Comparison of ENCODE assay signal across 21 cellular contexts in the genomic region with DNA sequence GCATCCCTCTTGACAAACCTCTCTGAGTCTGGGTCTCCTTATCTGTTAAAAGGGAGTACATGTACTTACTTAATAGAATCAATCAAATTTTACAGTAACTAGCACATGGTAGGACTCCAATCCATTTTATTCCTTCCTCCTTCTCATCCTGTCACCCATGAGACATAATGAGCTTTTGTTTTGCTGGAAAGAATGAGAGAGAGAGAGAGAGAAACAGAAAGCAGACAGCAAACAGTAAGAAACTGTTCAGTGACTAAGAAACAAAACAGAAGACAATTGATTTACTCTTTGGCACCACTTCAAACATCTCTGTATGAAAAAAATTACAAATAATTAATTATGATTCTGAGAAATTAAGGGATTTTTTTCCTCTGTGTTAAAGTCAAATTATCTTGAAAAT.
A peak's percentile ranks its signal among the peaks of the same experiment; 100 is the strongest.
DNase-seq lines count a peak whose midpoint lies in the region; ATAC-seq, FAIRE-seq and TF ChIP-seq lines count a peak whose summit lies in the region.
"Had no signal": no experiment of that assay in that cellular context is flagged by ENCODE, and none has a peak within 500 bp of the region (broad histone marks: within the 10 kb centered on the region; RNA-seq: fewer than 3 reads in every experiment).

No MANE protein-coding gene starts in this region.

- CTCF ChIA-PET in Calu3 (lab: Charles Lee): no interaction called here

- peak overlapping the region; percentile 76 for H3K27ac ChIP-seq in OCI-LY1 (ENCODE audit: low read depth, low read length, poor library complexity, severe bottlenecking)
- H3K27ac ChIP-seq: A549; BLaER1 treated with 17β-estradiol and CSF1 and Interleukin-3, amounts not matched to agents 10 nM and 100 nM; GM23248; Peyer's patch; SJSA1 had no signal

- no peaks in the 10 kb centered on the region for H3F3A ChIP-seq in OCI-LY1 (ENCODE audit: insufficient read depth, low read length)

- H3K4me1 Mint-ChIP-seq in Calu3 (ENCODE audit: low read depth, unreplicated experiment): peaks cover 22% of the 10 kb centered on the region
- H3K4me1 Mint-ChIP-seq in activated T-helper 1 cell treated with anti-CD3 and anti-CD28 coated beads, Interleukin-12 subunit alpha, Interleukin-12 subunit beta, Interleukin-2, Interleukin-4 antibody, amounts not matched to agents 30 ng/mL and 10 ng/mL and 1 ng/mL, durations not matched to agents 14 hours and 24 hours and 36 hours (ENCODE audit: low read depth): no peaks in the 10 kb centered on the region
- H3K4me1 Mint-ChIP-seq: CD8-positive, alpha-beta memory T cell had no signal

- FAIRE-seq in frontal cortex (lab: Jason Lieb, UNC): peak; percentile 82
- FAIRE-seq: A549, G401.6 had no signal

- peaks cover 8% of the 10 kb centered on the region for H3K9me3 Mint-ChIP-seq in Calu3 (ENCODE audit: low read depth, unreplicated experiment)
- no peaks in the 10 kb centered on the region for H3K9me3 Mint-ChIP-seq in activated T-helper 1 cell treated with anti-CD3 and anti-CD28 coated beads, Interleukin-12 subunit alpha, Interleukin-12 subunit beta, Interleukin-2, Interleukin-4 antibody, amounts not matched to agents 30 ng/mL and 10 ng/mL and 1 ng/mL, durations not matched to agents 14 hours and 24 hours and 36 hours

- H2AFZ ChIP-seq in OCI-LY1 (ENCODE audit: low read length): no peak overlapping the region
- H2AFZ ChIP-seq: GM23248 had no signal

- BruUV-seq in Calu3 (replicated peaks; lab: Mats Ljungman, UMichigan): no TSS peak

- H3K27me3 ChIP-seq in OCI-LY1 (ENCODE audit: insufficient read depth, low read length): no peaks in the 10 kb centered on the region
- H3K27me3 ChIP-seq: BLaER1 treated with 17β-estradiol and CSF1 and Interleukin-3, amounts not matched to agents 10 nM and 100 nM; Peyer's patch; SJSA1 had no signal

- no peaks in the 10 kb centered on the region for H3K9me2 ChIP-seq in OCI-LY1 (ENCODE audit: low read depth, low read length)

- no peak for ATAC-seq in GM21786 (IDR thresholded peaks at IDR 0.05; ENCODE audit: unreplicated experiment)
- ATAC-seq: A549 had no signal

- no peaks in the 10 kb centered on the region for H3K79me2 ChIP-seq in OCI-LY1 (ENCODE audit: insufficient read depth, low read length)

- DNase-seq in Calu3 (no peak), frontal cortex (ENCODE audit: low spot score in 2 of 2) (no peak), putamen (ENCODE audit: low spot score) (peak; percentile 58), NCI-H774 (lab: John Stamatoyannopoulos, UW) (no peak), NCI-H1436 (lab: John Stamatoyannopoulos, UW) (no peak)
- DNase-seq in activated T-helper 1 cell treated with anti-CD3 and anti-CD28 coated beads, Interleukin-12 subunit alpha, Interleukin-12 subunit beta, Interleukin-2, Interleukin-4 antibody, amounts not matched to agents 30 ng/mL and 10 ng/mL and 1 ng/mL, durations not matched to agents 14 hours and 24 hours and 36 hours (ENCODE audit: low spot score): no peak
- DNase-seq: CD8-positive, alpha-beta memory T cell; DND-41; KG1; NCI-H1417; NCI-H187 treated with DMSO at 0.1 percent for 48 hours; NCI-H345; NCI-H524 treated with DMSO at 0.1 percent for 48 hours; Peyer's patch had no signal

- no peak overlapping the region for H3K4me3 ChIP-seq in OCI-LY1 (ENCODE audit: low read depth, low read length, poor library complexity, severe bottlenecking)
- H3K4me3 ChIP-seq: A549; BLaER1 treated with 17β-estradiol and CSF1 and Interleukin-3, amounts not matched to agents 10 nM and 100 nM; GM23248; Peyer's patch; SJSA1 had no signal

- H3K9me3 ChIP-seq in OCI-LY1 (ENCODE audit: low read length): no peaks in the 10 kb centered on the region
- H3K9me3 ChIP-seq: A549; BLaER1 treated with 17β-estradiol and CSF1 and Interleukin-3, amounts not matched to agents 10 nM and 100 nM; Peyer's patch; SJSA1 had no signal

- intact Hi-C loops in Calu3 (cut with micrococcal nuclease; ENCODE audit: unreplicated experiment): no loop called here
- intact Hi-C loops in activated T-helper 1 cell treated with anti-CD3 and anti-CD28 coated beads, Interleukin-12 subunit alpha, Interleukin-12 subunit beta, Interleukin-2, Interleukin-4 antibody, amounts not matched to agents 30 ng/mL and 10 ng/mL and 1 ng/mL, durations not matched to agents 14 hours and 24 hours and 36 hours (cut with micrococcal nuclease): no loop called here

- H3K36me3 ChIP-seq in OCI-LY1 (ENCODE audit: insufficient read depth, low read length): no peaks in the 10 kb centered on the region
- H3K36me3 ChIP-seq: BLaER1 treated with 17β-estradiol and CSF1 and Interleukin-3, amounts not matched to agents 10 nM and 100 nM; Peyer's patch; SJSA1 had no signal

- H3K27me3 Mint-ChIP-seq in Calu3 (ENCODE audit: unreplicated experiment): no peaks in the 10 kb centered on the region
- no peaks in the 10 kb centered on the region for H3K27me3 Mint-ChIP-seq in activated T-helper 1 cell treated with anti-CD3 and anti-CD28 coated beads, Interleukin-12 subunit alpha, Interleukin-12 subunit beta, Interleukin-2, Interleukin-4 antibody, amounts not matched to agents 30 ng/mL and 10 ng/mL and 1 ng/mL, durations not matched to agents 14 hours and 24 hours and 36 hours (ENCODE audit: insufficient read depth)
- H3K27me3 Mint-ChIP-seq: CD8-positive, alpha-beta memory T cell had no signal

- H3K36me3 Mint-ChIP-seq in Calu3 (ENCODE audit: insufficient read depth, unreplicated experiment): no peaks in the 10 kb centered on the region
- H3K36me3 Mint-ChIP-seq in activated T-helper 1 cell treated with anti-CD3 and anti-CD28 coated beads, Interleukin-12 subunit alpha, Interleukin-12 subunit beta, Interleukin-2, Interleukin-4 antibody, amounts not matched to agents 30 ng/mL and 10 ng/mL and 1 ng/mL, durations not matched to agents 14 hours and 24 hours and 36 hours (ENCODE audit: low read depth): no peaks in the 10 kb centered on the region
- H3K36me3 Mint-ChIP-seq: CD8-positive, alpha-beta memory T cell had no signal

- peak overlapping the region; percentile 85 for H3K27ac Mint-ChIP-seq in Calu3 (ENCODE audit: unreplicated experiment)
- H3K27ac Mint-ChIP-seq in activated T-helper 1 cell treated with anti-CD3 and anti-CD28 coated beads, Interleukin-12 subunit alpha, Interleukin-12 subunit beta, Interleukin-2, Interleukin-4 antibody, amounts not matched to agents 30 ng/mL and 10 ng/mL and 1 ng/mL, durations not matched to agents 14 hours and 24 hours and 36 hours: no peak overlapping the region
- H3K27ac Mint-ChIP-seq: CD8-positive, alpha-beta memory T cell had no signal

- TF ChIP-seq CTCF in Calu3 (IDR thresholded peaks at IDR 0.05; ENCODE audit: unreplicated experiment) (no peak), OCI-LY1 (IDR thresholded peaks at IDR 0.05; ENCODE audit: low read length) (no peak)

- peak overlapping the region; percentile 36 for H3K4me3 Mint-ChIP-seq in Calu3 (ENCODE audit: low read depth, unreplicated experiment)
- H3K4me3 Mint-ChIP-seq in activated T-helper 1 cell treated with anti-CD3 and anti-CD28 coated beads, Interleukin-12 subunit alpha, Interleukin-12 subunit beta, Interleukin-2, Interleukin-4 antibody, amounts not matched to agents 30 ng/mL and 10 ng/mL and 1 ng/mL, durations not matched to agents 14 hours and 24 hours and 36 hours: no peak overlapping the region
- H3K4me3 Mint-ChIP-seq: CD8-positive, alpha-beta memory T cell had no signal

- peak overlapping the region; percentile 36; the same call in 1 of the 2 replicates for H3K4me2 ChIP-seq in OCI-LY1 (ENCODE audit: low read length)
- H3K4me2 ChIP-seq: A549; BLaER1 treated with 17β-estradiol and CSF1 and Interleukin-3, amounts not matched to agents 10 nM and 100 nM had no signal

- no peaks in the 10 kb centered on the region for H4K20me1 ChIP-seq in OCI-LY1 (ENCODE audit: insufficient read depth, low read length)
- H4K20me1 ChIP-seq: BLaER1 treated with 17β-estradiol and CSF1 and Interleukin-3, amounts not matched to agents 10 nM and 100 nM had no signal

- H3K9ac ChIP-seq in OCI-LY1 (ENCODE audit: low read length): no peak overlapping the region; the same call in 1 of the 2 replicates
- H3K9ac ChIP-seq: BLaER1 treated with 17β-estradiol and CSF1 and Interleukin-3, amounts not matched to agents 10 nM and 100 nM; GM23248 had no signal

- peaks cover 61% of the 10 kb centered on the region for H3K4me1 ChIP-seq in OCI-LY1 (ENCODE audit: insufficient read depth, low read length, severe bottlenecking)
- H3K4me1 ChIP-seq: A549; BLaER1 treated with 17β-estradiol and CSF1 and Interleukin-3, amounts not matched to agents 10 nM and 100 nM; Peyer's patch; SJSA1 had no signal
